10 cellular contexts compared by ENCODE assay signal in the genomic region with DNA sequence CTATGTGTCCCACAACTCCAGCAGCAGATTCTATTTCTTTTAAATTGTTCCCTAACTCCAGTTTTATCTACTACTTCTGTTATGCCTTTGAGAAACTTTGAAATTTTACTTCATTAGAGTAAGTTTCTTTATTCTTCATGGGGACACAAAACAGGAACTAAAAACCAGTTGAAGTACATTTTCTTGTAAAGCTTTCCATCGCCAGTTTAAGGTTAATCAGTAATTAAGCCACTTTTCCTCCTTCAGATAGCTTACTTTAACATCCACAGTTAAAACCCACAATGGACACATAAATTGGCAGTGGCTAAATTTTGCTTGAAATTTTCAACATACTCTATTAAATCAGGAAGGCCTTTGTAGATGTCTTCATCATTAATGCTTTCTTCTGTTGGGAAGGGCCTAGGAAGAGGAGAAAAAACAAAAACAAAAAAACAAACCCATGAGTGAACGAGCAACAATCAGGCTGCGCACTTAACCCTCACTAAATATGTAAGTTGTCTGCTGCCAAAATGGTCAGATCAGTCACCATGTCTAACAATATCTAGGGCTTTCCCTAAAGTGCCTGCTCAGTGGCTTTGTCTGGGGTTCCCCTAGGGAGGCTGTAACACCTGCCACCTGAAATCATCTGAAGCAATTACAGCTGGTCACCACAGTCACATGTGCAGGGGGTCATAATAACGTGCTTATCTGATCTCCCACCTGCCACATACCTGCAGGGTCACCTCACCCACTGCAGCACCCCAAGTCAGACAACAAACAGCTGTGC.
DNase-seq lines count a peak whose midpoint lies in the region; ATAC-seq, FAIRE-seq and TF ChIP-seq lines count a peak whose summit lies in the region.
"Had no signal": no experiment of that assay in that cellular context is flagged by ENCODE, and none has a peak within 500 bp of the region (broad histone marks: within the 10 kb centered on the region; RNA-seq: fewer than 3 reads in every experiment).

No MANE protein-coding gene starts in this region.

- CTCF ChIA-PET in HepG2 (lab: Yijun Ruan, JAX; ENCODE audit: low intra/inter-chr PET ratio, low total read pairs): no interaction called here

- ATAC-seq in HepG2 (no peak), right lobe of liver (no peak), HG02870 (IDR thresholded peaks at IDR 0.05; ENCODE audit: unreplicated experiment) (peak; percentile 95)

- in situ Hi-C loops in HepG2 (cut with HindIII; ENCODE audit: extremely low pct_ligation_motif_present, low pct_unique_long_range_greater_than_20kb): loop anchor here (25.0 kb wide), 1 partner anchor 785 kb away; a partner anchor contains a TSS

- POLR2A ChIA-PET in HepG2 (lab: Yijun Ruan, JAX): no interaction called here

- DNase-seq in HepG2 (ENCODE audit: low spot score): no peak
- no peak for DNase-seq in right lobe of liver
- DNase-seq in NCI-H1417 (lab: John Stamatoyannopoulos, UW): peak; percentile 46 to 78 (median 46)
- DNase-seq in activated gamma-delta T cell (lab: John Stamatoyannopoulos, UW): no peak
- DNase-seq in type B pancreatic cell (ENCODE audit: extremely low spot score, unreplicated experiment): no peak
- no peak for DNase-seq in OCI-M1 (lab: John Stamatoyannopoulos, UW)

- TF ChIP-seq EP300 in HepG2 (IDR thresholded peaks at IDR 0.05; ENCODE audit: low read depth in 2 of 2, low read length in 2 of 2) (no peak), HepG2 (CRISPR knock-in tag; IDR thresholded peaks at IDR 0.05; ENCODE audit: borderline replicate concordance) (no peak)

- peaks cover 5% of the 10 kb centered on the region for H3K36me3 Mint-ChIP-seq in stimulated activated naive CD8-positive, alpha-beta T cell treated with anti-CD3 and anti-CD28 coated beads, Interleukin-15, Interleukin-2, amounts not matched to agents 100 ng/mL and 50 ng/mL, for 24 hours (ENCODE audit: low read depth)
- H3K36me3 Mint-ChIP-seq in type B pancreatic cell: no peaks in the 10 kb centered on the region

- H3K4me1 ChIP-seq in HepG2 (ENCODE audit: insufficient read depth, low read length) (no peaks in the 10 kb centered on the region), right lobe of liver (no peaks in the 10 kb centered on the region)
- H3K4me1 ChIP-seq: parathyroid adenoma had no signal

- no peaks in the 10 kb centered on the region for H3K36me3 ChIP-seq in HepG2 (replicated peaks in 1 of 2; ENCODE audit: control insufficient read depth in 1 of 2, insufficient read depth in 2 of 2, low read length in 2 of 2)
- H3K36me3 ChIP-seq in right lobe of liver: no peaks in the 10 kb centered on the region

- H3K4me2 ChIP-seq in HepG2 (ENCODE audit: low read depth, low read length): no peak overlapping the region

- no peak overlapping the region for H3K27ac ChIP-seq in HepG2 (ENCODE audit: extremely low read length, insufficient read depth, low read length)
- H3K27ac ChIP-seq in right lobe of liver: no peak overlapping the region
- H3K27ac ChIP-seq: parathyroid adenoma had no signal

- no peak for TF ChIP-seq POLR2A in HepG2 (IDR thresholded peaks at IDR 0.05; ENCODE audit: insufficient read depth in 1 of 2, low read depth in 2 of 2, low read length in 2 of 2)
- TF ChIP-seq POLR2A in right lobe of liver (IDR thresholded peaks at IDR 0.05): no peak

- FAIRE-seq in HepG2 (lab: Jason Lieb, UNC): no peak
- FAIRE-seq: frontal cortex had no signal

- no peak for TF ChIP-seq RAD21 in HepG2 (CRISPR knock-in tag; IDR thresholded peaks at IDR 0.05)

- H3K27ac Mint-ChIP-seq in stimulated activated naive CD8-positive, alpha-beta T cell treated with anti-CD3 and anti-CD28 coated beads, Interleukin-15, Interleukin-2, amounts not matched to agents 100 ng/mL and 50 ng/mL, for 24 hours: peak overlapping the region; percentile 61
- H3K27ac Mint-ChIP-seq in type B pancreatic cell: no peak overlapping the region

- H3K27me3 ChIP-seq in HepG2 (ENCODE audit: control insufficient read depth in 1 of 2, insufficient read depth in 2 of 2, low read length in 2 of 2) (no peaks in the 10 kb centered on the region), right lobe of liver (no peaks in the 10 kb centered on the region)

- H4K20me1 ChIP-seq in HepG2 (ENCODE audit: insufficient read depth, low read length): no peaks in the 10 kb centered on the region; the same call in 1 of the 2 replicates

- BruUV-seq in HepG2 (replicated peaks; lab: Mats Ljungman, UMichigan): no TSS peak

- no peak overlapping the region for H3K4me3 Mint-ChIP-seq in stimulated activated naive CD8-positive, alpha-beta T cell treated with anti-CD3 and anti-CD28 coated beads, Interleukin-15, Interleukin-2, amounts not matched to agents 100 ng/mL and 50 ng/mL, for 24 hours
- H3K4me3 Mint-ChIP-seq in type B pancreatic cell: no peak overlapping the region

- WGBS in HepG2 (ENCODE audit: low lambda C conversion rate): 32% methylated on average over 4 of the region's 4 CpGs
- 70% methylated on average over 3 of the region's 4 CpGs for WGBS in right lobe of liver (ENCODE audit: insufficient coverage, low coverage, low lambda C conversion rate, missing lambda C conversion rate)

- H3K9me3 Mint-ChIP-seq in stimulated activated naive CD8-positive, alpha-beta T cell treated with anti-CD3 and anti-CD28 coated beads, Interleukin-15, Interleukin-2, amounts not matched to agents 100 ng/mL and 50 ng/mL, for 24 hours: no peaks in the 10 kb centered on the region
- H3K9me3 Mint-ChIP-seq in type B pancreatic cell: no peaks in the 10 kb centered on the region

- TF ChIP-seq CTCF in HepG2 (CRISPR knock-in tag; IDR thresholded peaks at IDR 0.05): no peak
- no peak for TF ChIP-seq CTCF in right lobe of liver (IDR thresholded peaks at IDR 0.05)
- no peak for TF ChIP-seq CTCF in type B pancreatic cell (conservative IDR thresholded peaks at IDR 0.05)

- intact Hi-C loops in HepG2 (cut with micrococcal nuclease; ENCODE audit: unreplicated experiment) (no loop called here), right lobe of liver (cut with DNase I) (loop anchor here in 1 of 2 donors (5.0 kb wide), 1 partner anchor 345 kb away; no protein-coding TSS in a partner anchor)

- H3K4me3 ChIP-seq in HepG2 (replicated peaks in 1 of 3; ENCODE audit: insufficient read depth in 1 of 3, low read depth in 2 of 3, low read length in 3 of 3): no peak overlapping the region
- no peak overlapping the region for H3K4me3 ChIP-seq in right lobe of liver

- H3K9me3 ChIP-seq in HepG2 (ENCODE audit: low read length) (no peaks in the 10 kb centered on the region), right lobe of liver (no peaks in the 10 kb centered on the region)

- no peak overlapping the region for H2AFZ ChIP-seq in HepG2 (ENCODE audit: low read length)
- H2AFZ ChIP-seq: parathyroid adenoma had no signal

- H3K4me1 Mint-ChIP-seq in stimulated activated naive CD8-positive, alpha-beta T cell treated with anti-CD3 and anti-CD28 coated beads, Interleukin-15, Interleukin-2, amounts not matched to agents 100 ng/mL and 50 ng/mL, for 24 hours (ENCODE audit: low read depth): peaks cover 1% of the 10 kb centered on the region
- no peaks in the 10 kb centered on the region for H3K4me1 Mint-ChIP-seq in type B pancreatic cell (ENCODE audit: unreplicated experiment)

- no peak overlapping the region for H3K9ac ChIP-seq in HepG2 (ENCODE audit: insufficient read depth, low read depth, low read length)
- H3K9ac ChIP-seq: parathyroid adenoma had no signal

- H3K27me3 Mint-ChIP-seq in stimulated activated naive CD8-positive, alpha-beta T cell treated with anti-CD3 and anti-CD28 coated beads, Interleukin-15, Interleukin-2, amounts not matched to agents 100 ng/mL and 50 ng/mL, for 24 hours: no peaks in the 10 kb centered on the region
- H3K27me3 Mint-ChIP-seq in type B pancreatic cell: no peaks in the 10 kb centered on the region

- H3K79me2 ChIP-seq in HepG2 (ENCODE audit: insufficient read depth, low read length): no peaks in the 10 kb centered on the region
- H3K79me2 ChIP-seq: parathyroid adenoma had no signal

TF ChIP-seq in HepG2, 621 proteins besides CTCF, POLR2A, EP300 and RAD21:
- TF ChIP-seq, protein P1, sequence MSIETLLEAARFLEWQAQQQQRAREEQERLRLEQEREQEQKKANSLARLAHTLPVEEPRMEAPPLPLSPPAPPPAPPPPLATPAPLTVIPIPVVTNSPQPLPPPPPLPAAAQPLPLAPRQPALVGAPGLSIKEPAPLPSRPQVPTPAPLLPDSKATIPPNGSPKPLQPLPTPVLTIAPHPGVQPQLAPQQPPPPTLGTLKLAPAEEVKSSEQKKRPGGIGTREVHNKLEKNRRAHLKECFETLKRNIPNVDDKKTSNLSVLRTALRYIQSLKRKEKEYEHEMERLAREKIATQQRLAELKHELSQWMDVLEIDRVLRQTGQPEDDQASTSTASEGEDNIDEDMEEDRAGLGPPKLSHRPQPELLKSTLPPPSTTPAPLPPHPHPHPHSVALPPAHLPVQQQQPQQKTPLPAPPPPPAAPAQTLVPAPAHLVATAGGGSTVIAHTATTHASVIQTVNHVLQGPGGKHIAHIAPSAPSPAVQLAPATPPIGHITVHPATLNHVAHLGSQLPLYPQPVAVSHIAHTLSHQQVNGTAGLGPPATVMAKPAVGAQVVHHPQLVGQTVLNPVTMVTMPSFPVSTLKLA (IDR thresholded peaks at IDR 0.05): peak; percentile 36; the same call in 1 of the 2 replicates
- TF ChIP-seq, protein P2, sequence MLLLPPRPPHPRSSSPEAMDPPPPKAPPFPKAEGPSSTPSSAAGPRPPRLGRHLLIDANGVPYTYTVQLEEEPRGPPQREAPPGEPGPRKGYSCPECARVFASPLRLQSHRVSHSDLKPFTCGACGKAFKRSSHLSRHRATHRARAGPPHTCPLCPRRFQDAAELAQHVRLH (CRISPR knock-in tag; IDR thresholded peaks at IDR 0.05; ENCODE audit: borderline replicate concordance, low read depth): no peak

Comparison
In these comparisons a context has a peak if more than half of its experiments do, and no peak if none do; other contexts are left out.
1. DNase-seq: peak in NCI-H1417 (3 of 3); none in HepG2 (single experiment), right lobe of liver (0 of 3), activated gamma-delta T cell (single experiment), type B pancreatic cell (single experiment) and OCI-M1 (single experiment).